Comparison of ENCODE assay signal across 16 cellular contexts in genomic region chr2:61182059-61182383, GRCh38. TPM values are rescaled to one million over a fixed set of nuclear protein-coding genes. Genes with fewer than 3 reads are reported as not detected.
DNase-seq lines count a peak whose midpoint lies in the region; ATAC-seq and TF ChIP-seq lines count a peak whose summit lies in the region.
"Had no signal": no experiment of that assay in that cellular context is flagged by ENCODE, and none has a peak within 500 bp of the region (broad histone marks: within the 10 kb centered on the region; RNA-seq: fewer than 3 reads in every experiment).

No MANE protein-coding gene starts in this region.

- ATAC-seq in HG03025 (IDR thresholded peaks at IDR 0.05; ENCODE audit: low FRiP score, unreplicated experiment) (no peak), GM18505 (IDR thresholded peaks at IDR 0.05; ENCODE audit: unreplicated experiment) (no peak)
- ATAC-seq: left colon had no signal

- H3K27me3 Mint-ChIP-seq in activated CD4-positive, alpha-beta T cell treated with anti-CD3 and anti-CD28 coated beads, Interleukin-2, amount 10 ng/mL, durations not matched to agents 24 days and 14 days, result no peaks in the 10 kb centered on the region
- H3K27me3 Mint-ChIP-seq in activated CD4-positive, alpha-beta T cell treated with anti-CD3 and anti-CD28 coated beads, Interleukin-2, amount 10 ng/mL, durations not matched to agents 7 days and 5 days, result no peaks in the 10 kb centered on the region
- H3K27me3 Mint-ChIP-seq in CD8-positive, alpha-beta memory T cell, result no peaks in the 10 kb centered on the region
- H3K27me3 Mint-ChIP-seq in brain (no peaks in the 10 kb centered on the region), nephron progenitor cell (ENCODE audit: low read depth, poor library complexity) (peaks cover 1% of the 10 kb centered on the region)

- no peak for TF ChIP-seq CTCF in brain (conservative IDR thresholded peaks at IDR 0.05)
- no peak for TF ChIP-seq CTCF in nephron progenitor cell (IDR thresholded peaks at IDR 0.05)

- H3K27ac ChIP-seq in CD8-positive, alpha-beta memory T cell (ENCODE audit: low read depth, low read length), result no peak overlapping the region

- H3K9me3 Mint-ChIP-seq in activated CD4-positive, alpha-beta T cell treated with anti-CD3 and anti-CD28 coated beads, Interleukin-2, amount 10 ng/mL, durations not matched to agents 24 days and 14 days, result no peaks in the 10 kb centered on the region
- no peaks in the 10 kb centered on the region for H3K9me3 Mint-ChIP-seq in activated CD4-positive, alpha-beta T cell treated with anti-CD3 and anti-CD28 coated beads, Interleukin-2, amount 10 ng/mL, durations not matched to agents 7 days and 5 days
- H3K9me3 Mint-ChIP-seq in CD8-positive, alpha-beta memory T cell, result no peaks in the 10 kb centered on the region
- H3K9me3 Mint-ChIP-seq in brain, result no peaks in the 10 kb centered on the region
- H3K9me3 Mint-ChIP-seq in nephron progenitor cell, result no peaks in the 10 kb centered on the region

- POLR2A ChIA-PET in activated CD4-positive, alpha-beta T cell treated with anti-CD3 and anti-CD28 coated beads, Interleukin-2, amount 10 ng/mL, durations not matched to agents 7 days and 5 days (lab: Charles Lee), result no interaction called here
- POLR2A ChIA-PET in CD8-positive, alpha-beta memory T cell (lab: Charles Lee), result no interaction called here

- no peak for TF ChIP-seq POLR2A in GM18505 (IDR thresholded peaks at IDR 0.05; ENCODE audit: borderline replicate concordance, extremely low read depth, insufficient read depth, insufficient read length)

- no peaks in the 10 kb centered on the region for H3K9me3 ChIP-seq in CD8-positive, alpha-beta memory T cell (ENCODE audit: low read length)
- H3K9me3 ChIP-seq: tibial artery had no signal

- H3K36me3 Mint-ChIP-seq in activated CD4-positive, alpha-beta T cell treated with anti-CD3 and anti-CD28 coated beads, Interleukin-2, amount 10 ng/mL, durations not matched to agents 24 days and 14 days (ENCODE audit: low read depth), result peaks cover 79% of the 10 kb centered on the region
- H3K36me3 Mint-ChIP-seq in activated CD4-positive, alpha-beta T cell treated with anti-CD3 and anti-CD28 coated beads, Interleukin-2, amount 10 ng/mL, durations not matched to agents 7 days and 5 days (ENCODE audit: low read depth), result peaks cover 77% of the 10 kb centered on the region
- peaks cover 0 to 83% (median 19%) of the 10 kb centered on the region in 3 donors for H3K36me3 Mint-ChIP-seq in CD8-positive, alpha-beta memory T cell
- peaks cover 70% of the 10 kb centered on the region for H3K36me3 Mint-ChIP-seq in brain
- H3K36me3 Mint-ChIP-seq in nephron progenitor cell (ENCODE audit: low read depth), result peaks cover 74% of the 10 kb centered on the region

- no peak overlapping the region for H3K4me3 ChIP-seq in CD8-positive, alpha-beta memory T cell (ENCODE audit: low read length)

- peaks cover 37% of the 10 kb centered on the region for H3K36me3 ChIP-seq in CD8-positive, alpha-beta memory T cell (ENCODE audit: insufficient read depth, low read length)

- peaks cover 56% of the 10 kb centered on the region for H3K4me1 Mint-ChIP-seq in activated CD4-positive, alpha-beta T cell treated with anti-CD3 and anti-CD28 coated beads, Interleukin-2, amount 10 ng/mL, durations not matched to agents 24 days and 14 days
- peaks cover 70% of the 10 kb centered on the region for H3K4me1 Mint-ChIP-seq in activated CD4-positive, alpha-beta T cell treated with anti-CD3 and anti-CD28 coated beads, Interleukin-2, amount 10 ng/mL, durations not matched to agents 7 days and 5 days
- H3K4me1 Mint-ChIP-seq in CD8-positive, alpha-beta memory T cell, result peaks cover 61 to 73% (median 70%) of the 10 kb centered on the region in 3 donors
- H3K4me1 Mint-ChIP-seq in brain (peaks cover 57% of the 10 kb centered on the region), nephron progenitor cell (peaks cover 50% of the 10 kb centered on the region)

- H3K27ac Mint-ChIP-seq in activated CD4-positive, alpha-beta T cell treated with anti-CD3 and anti-CD28 coated beads, Interleukin-2, amount 10 ng/mL, durations not matched to agents 24 days and 14 days, result no peak overlapping the region
- H3K27ac Mint-ChIP-seq in activated CD4-positive, alpha-beta T cell treated with anti-CD3 and anti-CD28 coated beads, Interleukin-2, amount 10 ng/mL, durations not matched to agents 7 days and 5 days, result no peak overlapping the region
- H3K27ac Mint-ChIP-seq in CD8-positive, alpha-beta memory T cell, result peak overlapping the region in 5 of 8 donors; percentile 63 to 96 (median 74)
- peak overlapping the region; percentile 57 to 95 (median 86) for H3K27ac Mint-ChIP-seq in brain
- H3K27ac Mint-ChIP-seq in nephron progenitor cell, result no peak overlapping the region

- H3K27me3 ChIP-seq in CD8-positive, alpha-beta memory T cell (ENCODE audit: insufficient read depth, low read length, poor library complexity, severe bottlenecking), result no peaks in the 10 kb centered on the region
- H3K27me3 ChIP-seq: tibial artery had no signal

- H3K4me1 ChIP-seq in CD8-positive, alpha-beta memory T cell (ENCODE audit: insufficient read depth, low read length), result peaks cover 48% of the 10 kb centered on the region

- H3K4me3 Mint-ChIP-seq in activated CD4-positive, alpha-beta T cell treated with anti-CD3 and anti-CD28 coated beads, Interleukin-2, amount 10 ng/mL, durations not matched to agents 24 days and 14 days, result peak overlapping the region; percentile 21
- no peak overlapping the region for H3K4me3 Mint-ChIP-seq in activated CD4-positive, alpha-beta T cell treated with anti-CD3 and anti-CD28 coated beads, Interleukin-2, amount 10 ng/mL, durations not matched to agents 7 days and 5 days
- H3K4me3 Mint-ChIP-seq in CD8-positive, alpha-beta memory T cell, result peak overlapping the region in 3 of 7 donors; percentile 10 to 74 (median 18)
- H3K4me3 Mint-ChIP-seq in brain (peak overlapping the region; percentile 53 to 87 (median 62)), nephron progenitor cell (peak overlapping the region; percentile 56)

- intact Hi-C loops in activated CD4-positive, alpha-beta T cell treated with anti-CD3 and anti-CD28 coated beads, Interleukin-2, amount 10 ng/mL, durations not matched to agents 24 days and 14 days (cut with micrococcal nuclease), result no loop called here

- DNase-seq in activated CD4-positive, alpha-beta T cell treated with anti-CD3 and anti-CD28 coated beads, Interleukin-2, amount 10 ng/mL, durations not matched to agents 24 days and 14 days, result no peak
- DNase-seq in activated CD4-positive, alpha-beta T cell treated with anti-CD3 and anti-CD28 coated beads, Interleukin-2, amount 10 ng/mL, durations not matched to agents 7 days and 5 days, result no peak
- no peak for DNase-seq in CD8-positive, alpha-beta memory T cell
- DNase-seq in nephron progenitor cell, result no peak
- no peak for DNase-seq in SK-N-DZ (ENCODE audit: low spot score)
- DNase-seq: activated naive CD4-positive, alpha-beta T cell treated with anti-CD3 and anti-CD28 coated beads, Interleukin-2, amount 50 U/mL, for 16 hours; central memory CD4-positive, alpha-beta T cell; KG1; left colon; NCI-H1417 treated with DMSO at 0.1 percent for 48 hours; OCI-M1; stimulated activated CD4-positive, alpha-beta T cell treated with anti-CD3 and anti-CD28 coated beads, Interleukin-1b, Interleukin-23, amount 100 ng/mL, for 48 hours; tibial artery had no signal

- CTCF ChIA-PET in activated CD4-positive, alpha-beta T cell treated with anti-CD3 and anti-CD28 coated beads, Interleukin-2, amount 10 ng/mL, durations not matched to agents 7 days and 5 days (lab: Charles Lee), result no interaction called here
- CTCF ChIA-PET in CD8-positive, alpha-beta memory T cell (lab: Charles Lee), result interaction anchor here (1.3 kb wide), 1 partner anchor 15 kb away, joined by 3 read pairs; no protein-coding TSS in a partner anchor

RNA-seq across cellular contexts. Expression of gene C2orf74, which starts 20.0 kb away (rescaled TPM):
- total RNA-seq in activated CD4-positive, alpha-beta T cell treated with anti-CD3 and anti-CD28 coated beads, Interleukin-2, amount 10 ng/mL, durations not matched to agents 24 days and 14 days, result 5.7 and 8.7 TPM in 2 replicates
- total RNA-seq in activated CD4-positive, alpha-beta T cell treated with anti-CD3 and anti-CD28 coated beads, Interleukin-2, amount 10 ng/mL, durations not matched to agents 7 days and 5 days, result 1 to 10 TPM; 7.1 to 9.1 TPM
- total RNA-seq in CD8-positive, alpha-beta memory T cell, result 10 to 100 TPM; 12.5 to 14.1 TPM
- polyA plus RNA-seq in CD8-positive, alpha-beta memory T cell, result 46.6 TPM
- polyA plus RNA-seq in brain (ENCODE audit: insufficient read depth, low read depth, low replicate concordance), result 19.2 TPM
- 22.1 and 23.1 TPM in 2 replicates for polyA plus RNA-seq in SK-N-DZ (2014; cell fraction: cytosol; rRNA removed)
- polyA plus RNA-seq in SK-N-DZ (2014; cell fraction: nucleus; rRNA removed), result 13.0 and 15.6 TPM in 2 replicates

Comparison
In these comparisons a context has a peak if more than half of its experiments do, and no peak if none do; other contexts are left out.
1. H3K27ac Mint-ChIP-seq: peak in CD8-positive, alpha-beta memory T cell (5 of 8) and brain (5 of 5); none in activated CD4-positive, alpha-beta T cell treated with anti-CD3 and anti-CD28 coated beads, Interleukin-2, amount 10 ng/mL, durations not matched to agents 24 days and 14 days (single experiment), activated CD4-positive, alpha-beta T cell treated with anti-CD3 and anti-CD28 coated beads, Interleukin-2, amount 10 ng/mL, durations not matched to agents 7 days and 5 days (single experiment) and nephron progenitor cell (single experiment).